In the genomic region with DNA sequence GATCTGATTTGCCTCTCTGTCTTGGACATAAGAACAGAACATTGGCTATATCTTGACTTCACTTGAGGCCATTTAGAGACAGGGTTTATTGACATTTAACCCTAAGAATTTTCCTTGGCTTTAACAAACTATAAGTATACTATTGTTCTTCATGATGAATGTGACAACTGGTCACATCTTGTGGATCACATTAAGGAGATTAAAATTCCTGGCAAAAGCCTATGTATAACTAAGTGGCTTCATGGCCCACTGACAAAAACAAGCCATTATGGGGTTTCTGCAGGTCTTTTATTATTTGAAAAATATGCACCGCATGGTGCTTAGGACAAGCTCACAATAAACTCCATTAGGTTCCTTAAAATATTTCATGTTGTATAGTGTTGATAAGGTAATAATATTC, we compare ENCODE assay signal across 21 cellular contexts. TPM values are rescaled to one million over a fixed set of nuclear protein-coding genes. Genes with fewer than 3 reads are reported as not detected.
A peak's percentile ranks its signal among the peaks of the same experiment; 100 is the strongest.
DNase-seq lines count a peak whose midpoint lies in the region; ATAC-seq and TF ChIP-seq lines count a peak whose summit lies in the region.
"Had no signal": no experiment of that assay in that cellular context is flagged by ENCODE, and none has a peak within 500 bp of the region (broad histone marks: within the 10 kb centered on the region; RNA-seq: fewer than 3 reads in every experiment).

No MANE protein-coding gene starts in this region.

- peak; percentile 54 for ATAC-seq in SK-N-SH treated with all-trans-retinoic acid at 6 μM for 48 hours
- ATAC-seq: HCT116 had no signal

- no peaks in the 10 kb centered on the region for H3K79me2 ChIP-seq in SK-N-SH (ENCODE audit: insufficient read depth)

- no peaks in the 10 kb centered on the region for H3K9me2 ChIP-seq in SK-N-SH

- intact Hi-C loops in dorsolateral prefrontal cortex (cut with DNase I), result no loop called here

- H3K9me3 ChIP-seq in SK-N-SH (no peaks in the 10 kb centered on the region), SJCRH30 (replicated peaks) (no peaks in the 10 kb centered on the region)
- H3K9me3 ChIP-seq: BE2C; BLaER1 treated with 17β-estradiol and CSF1 and Interleukin-3, amounts not matched to agents 10 nM and 100 nM had no signal

- no peak for TF ChIP-seq EP300 in SK-N-SH (IDR thresholded peaks at IDR 0.05; ENCODE audit: borderline replicate concordance in 1 of 2, low read depth in 1 of 2, low read length in 1 of 2)

- CTCF ChIA-PET in SK-N-SH (lab: Yijun Ruan, JAX), result interaction anchor here (1.3 to 4.6 kb wide), 3 partner anchors 10 to 429 kb away, joined by 3 to 30 read pairs (median 7); no protein-coding TSS in a partner anchor

- no peaks in the 10 kb centered on the region for H3K36me3 ChIP-seq in SK-N-SH (replicated peaks in 1 of 2; ENCODE audit: control insufficient read depth in 1 of 2, insufficient read depth in 2 of 2, low read length in 1 of 2)
- H3K36me3 ChIP-seq in SJCRH30, result no peaks in the 10 kb centered on the region
- H3K36me3 ChIP-seq: BE2C; BLaER1 treated with 17β-estradiol and CSF1 and Interleukin-3, amounts not matched to agents 10 nM and 100 nM had no signal

- no peak for TF ChIP-seq RAD21 in SK-N-SH (IDR thresholded peaks at IDR 0.05; ENCODE audit: low read length)

- no peaks in the 10 kb centered on the region for H4K20me1 ChIP-seq in SK-N-SH (ENCODE audit: insufficient read depth)
- H4K20me1 ChIP-seq: BLaER1 treated with 17β-estradiol and CSF1 and Interleukin-3, amounts not matched to agents 10 nM and 100 nM had no signal

- H3K4me2 ChIP-seq in SK-N-SH, result no peak overlapping the region
- H3K4me2 ChIP-seq: BLaER1 treated with 17β-estradiol and CSF1 and Interleukin-3, amounts not matched to agents 10 nM and 100 nM had no signal

- no peak for TF ChIP-seq CTCF in SK-N-SH (IDR thresholded peaks at IDR 0.05)
- no peak for TF ChIP-seq CTCF in dorsolateral prefrontal cortex (IDR thresholded peaks at IDR 0.05 in 54 of 56, conservative IDR thresholded peaks at IDR 0.05 in 2 of 56; ENCODE audit: low read depth in 1 of 56, partially characterized antibody in 56 of 56)

- H3K4me3 ChIP-seq in SK-N-SH (ENCODE audit: low read depth in 2 of 2, low read length in 1 of 2) (no peak overlapping the region), SJCRH30 (no peak overlapping the region), dorsolateral prefrontal cortex (no peak overlapping the region)
- H3K4me3 ChIP-seq: BLaER1 treated with 17β-estradiol and CSF1 and Interleukin-3, amounts not matched to agents 10 nM and 100 nM; GM23248 had no signal

- H2AFZ ChIP-seq in SK-N-SH (ENCODE audit: low read depth), result no peak overlapping the region
- H2AFZ ChIP-seq: GM23248 had no signal

- 63% methylated on average over 1 of the region's 1 CpG for WGBS in SK-N-SH (ENCODE audit: low lambda C conversion rate)

- DNase-seq in DMS79 treated with DMSO at 0.1 percent for 48 hours (lab: John Stamatoyannopoulos, UW) (peak; percentile 2), DMS79 (lab: John Stamatoyannopoulos, UW) (no peak), SK-N-SH (no peak), SJCRH30 (peak in 1 of 2 experiments; percentile 58), dorsolateral prefrontal cortex (no peak), LoVo (ENCODE audit: low spot score) (no peak)
- no peak for DNase-seq in stimulated activated naive CD4-positive, alpha-beta T cell treated with Interleukin-2 at 50 U/mL for 16 hours (lab: John Stamatoyannopoulos, UW)
- DNase-seq: ACHN; AML-193; BE2C; CD4-positive, alpha-beta T cell; CD8-positive, alpha-beta memory T cell; DMS 273 treated with DMSO at 0.1 percent for 48 hours; DND-41; GM23248; H7 had no signal

- H3K27ac ChIP-seq in SK-N-SH (ENCODE audit: low read depth in 2 of 2, low read length in 1 of 2), result no peak overlapping the region
- H3K27ac ChIP-seq in SJCRH30, result peak overlapping the region; percentile 24
- H3K27ac ChIP-seq in dorsolateral prefrontal cortex, result no peak overlapping the region
- H3K27ac ChIP-seq: 22Rv1; BLaER1 treated with 17β-estradiol and CSF1 and Interleukin-3, amounts not matched to agents 10 nM and 100 nM; GM23248 had no signal

- no peaks in the 10 kb centered on the region for H3K27me3 ChIP-seq in SK-N-SH (ENCODE audit: insufficient read depth)
- H3K27me3 ChIP-seq in SJCRH30, result no peaks in the 10 kb centered on the region
- H3K27me3 ChIP-seq in dorsolateral prefrontal cortex, result no peaks in the 10 kb centered on the region
- H3K27me3 ChIP-seq: BLaER1 treated with 17β-estradiol and CSF1 and Interleukin-3, amounts not matched to agents 10 nM and 100 nM had no signal

- POLR2A ChIA-PET in SK-N-SH (lab: Yijun Ruan, JAX), result no interaction called here

- H3K4me1 ChIP-seq in SK-N-SH (ENCODE audit: control insufficient read depth in 1 of 2, insufficient read depth in 2 of 2, low read depth in 1 of 2, low read length in 1 of 2) (peaks cover 0 to 4% of the 10 kb centered on the region in 2 experiments; a peak in 1 of 4 replicates), SJCRH30 (peaks cover 20% of the 10 kb centered on the region)
- H3K4me1 ChIP-seq: BE2C; BLaER1 treated with 17β-estradiol and CSF1 and Interleukin-3, amounts not matched to agents 10 nM and 100 nM had no signal

- no peak overlapping the region for H3K9ac ChIP-seq in SK-N-SH
- H3K9ac ChIP-seq: BLaER1 treated with 17β-estradiol and CSF1 and Interleukin-3, amounts not matched to agents 10 nM and 100 nM; GM23248 had no signal

- no peaks in the 10 kb centered on the region for H3F3A ChIP-seq in SK-N-SH (replicated peaks; ENCODE audit: insufficient read depth)

TF ChIP-seq in SK-N-SH treated with all-trans-retinoic acid at 6 μM for 48 hours, 23 proteins besides CTCF, POLR2A, EP300 and RAD21 (continues in another document):
- TF ChIP-seq ZFP3 (CRISPR knock-in tag; IDR thresholded peaks at IDR 0.05) (peak; percentile 80), BACH2 (CRISPR knock-in tag; IDR thresholded peaks at IDR 0.05; ENCODE audit: borderline replicate concordance) (no peak), ARNTL (CRISPR knock-in tag; IDR thresholded peaks at IDR 0.05; ENCODE audit: borderline replicate concordance, low read depth) (no peak)
- TF ChIP-seq, protein P1, sequence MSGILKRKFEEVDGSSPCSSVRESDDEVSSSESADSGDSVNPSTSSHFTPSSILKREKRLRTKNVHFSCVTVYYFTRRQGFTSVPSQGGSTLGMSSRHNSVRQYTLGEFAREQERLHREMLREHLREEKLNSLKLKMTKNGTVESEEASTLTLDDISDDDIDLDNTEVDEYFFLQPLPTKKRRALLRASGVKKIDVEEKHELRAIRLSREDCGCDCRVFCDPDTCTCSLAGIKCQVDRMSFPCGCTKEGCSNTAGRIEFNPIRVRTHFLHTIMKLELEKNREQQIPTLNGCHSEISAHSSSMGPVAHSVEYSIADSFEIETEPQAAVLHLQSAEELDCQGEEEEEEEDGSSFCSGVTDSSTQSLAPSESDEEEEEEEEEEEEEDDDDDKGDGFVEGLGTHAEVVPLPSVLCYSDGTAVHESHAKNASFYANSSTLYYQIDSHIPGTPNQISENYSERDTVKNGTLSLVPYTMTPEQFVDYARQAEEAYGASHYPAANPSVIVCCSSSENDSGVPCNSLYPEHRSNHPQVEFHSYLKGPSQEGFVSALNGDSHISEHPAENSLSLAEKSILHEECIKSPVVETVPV (CRISPR knock-in tag; IDR thresholded peaks at IDR 0.05), result peak; percentile 91; the same call in 1 of the 2 replicates

TF ChIP-seq in SK-N-SH, 30 proteins besides CTCF, POLR2A, EP300 and RAD21 (continues in another document):
- TF ChIP-seq CHD2 (IDR thresholded peaks at IDR 0.05; ENCODE audit: low read length, partially characterized antibody), result no peak
- TF ChIP-seq GATA2 (CRISPR knock-in tag; IDR thresholded peaks at IDR 0.05), result no peak
- TF ChIP-seq YY1 (IDR thresholded peaks at IDR 0.05; ENCODE audit: low read depth), result no peak
- TF ChIP-seq FOXM1 (IDR thresholded peaks at IDR 0.05; ENCODE audit: low read depth), result no peak
- TF ChIP-seq, protein P2, sequence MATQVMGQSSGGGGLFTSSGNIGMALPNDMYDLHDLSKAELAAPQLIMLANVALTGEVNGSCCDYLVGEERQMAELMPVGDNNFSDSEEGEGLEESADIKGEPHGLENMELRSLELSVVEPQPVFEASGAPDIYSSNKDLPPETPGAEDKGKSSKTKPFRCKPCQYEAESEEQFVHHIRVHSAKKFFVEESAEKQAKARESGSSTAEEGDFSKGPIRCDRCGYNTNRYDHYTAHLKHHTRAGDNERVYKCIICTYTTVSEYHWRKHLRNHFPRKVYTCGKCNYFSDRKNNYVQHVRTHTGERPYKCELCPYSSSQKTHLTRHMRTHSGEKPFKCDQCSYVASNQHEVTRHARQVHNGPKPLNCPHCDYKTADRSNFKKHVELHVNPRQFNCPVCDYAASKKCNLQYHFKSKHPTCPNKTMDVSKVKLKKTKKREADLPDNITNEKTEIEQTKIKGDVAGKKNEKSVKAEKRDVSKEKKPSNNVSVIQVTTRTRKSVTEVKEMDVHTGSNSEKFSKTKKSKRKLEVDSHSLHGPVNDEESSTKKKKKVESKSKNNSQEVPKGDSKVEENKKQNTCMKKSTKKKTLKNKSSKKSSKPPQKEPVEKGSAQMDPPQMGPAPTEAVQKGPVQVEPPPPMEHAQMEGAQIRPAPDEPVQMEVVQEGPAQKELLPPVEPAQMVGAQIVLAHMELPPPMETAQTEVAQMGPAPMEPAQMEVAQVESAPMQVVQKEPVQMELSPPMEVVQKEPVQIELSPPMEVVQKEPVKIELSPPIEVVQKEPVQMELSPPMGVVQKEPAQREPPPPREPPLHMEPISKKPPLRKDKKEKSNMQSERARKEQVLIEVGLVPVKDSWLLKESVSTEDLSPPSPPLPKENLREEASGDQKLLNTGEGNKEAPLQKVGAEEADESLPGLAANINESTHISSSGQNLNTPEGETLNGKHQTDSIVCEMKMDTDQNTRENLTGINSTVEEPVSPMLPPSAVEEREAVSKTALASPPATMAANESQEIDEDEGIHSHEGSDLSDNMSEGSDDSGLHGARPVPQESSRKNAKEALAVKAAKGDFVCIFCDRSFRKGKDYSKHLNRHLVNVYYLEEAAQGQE (IDR thresholded peaks at IDR 0.05; ENCODE audit: low read depth, low read length), result no peak

RNA-seq across cellular contexts. Expression of a gene that starts 54.8 kb away (rescaled TPM):
- 1.3 and 1.9 TPM in 2 replicates for polyA plus RNA-seq in SK-N-SH (2012; rRNA removed)
- 2.2 and 2.7 TPM in 2 replicates for polyA plus RNA-seq in SK-N-SH (2012; cell fraction: cytosol; rRNA removed)
- polyA plus RNA-seq in SK-N-SH (2012; cell fraction: nucleus; rRNA removed), result 0.66 and 1.3 TPM in 2 replicates
- 6.3 and 6.5 TPM in 2 replicates for total RNA-seq in SJCRH30 (2014; rRNA removed; shearing (Covaris generic))
- total RNA-seq in dorsolateral prefrontal cortex, result 10 to 100 TPM in 70 of 120 experiments, 1 to 10 TPM in 50; 5.6 to 16.0 (median 10.5) TPM

RNA-seq across cellular contexts. Expression of a gene that starts 55.3 kb away (rescaled TPM):
- polyA plus RNA-seq in SK-N-SH (2012; rRNA removed), result 0.06 and 0.13 TPM in 2 replicates
- polyA plus RNA-seq in SK-N-SH (2012; cell fraction: cytosol; rRNA removed), result 0.14 and 0.26 TPM in 2 replicates
- 0.02 and 0.20 TPM in 2 replicates for polyA plus RNA-seq in SK-N-SH (2012; cell fraction: nucleus; rRNA removed)
- total RNA-seq in SJCRH30 (2014; rRNA removed; shearing (Covaris generic)), result not detected in 2 replicates
- total RNA-seq in dorsolateral prefrontal cortex, result 10 to 100 TPM in 13 of 120 experiments, 1 to 10 TPM in 107; 2.2 to 13.6 (median 6.8) TPM
- total RNA-seq: CD4-positive, alpha-beta T cell; CD8-positive, alpha-beta memory T cell; GM23248; H1; H7 had no signal
- polyA plus RNA-seq: CD8-positive, alpha-beta memory T cell; H1 had no signal
